1 cellular context compared by ENCODE assay signal in genomic region chr16:4897328-4897727, GRCh38.
TF ChIP-seq lines count a peak whose summit lies in the region.

No MANE protein-coding gene starts in this region.

TF ChIP-seq in H1, 55 proteins besides CTCF, POLR2A, EP300 and RAD21:
- no peak for TF ChIP-seq TBP (IDR thresholded peaks at IDR 0.05; ENCODE audit: low read depth, low read length)
- TF ChIP-seq, protein P1, sequence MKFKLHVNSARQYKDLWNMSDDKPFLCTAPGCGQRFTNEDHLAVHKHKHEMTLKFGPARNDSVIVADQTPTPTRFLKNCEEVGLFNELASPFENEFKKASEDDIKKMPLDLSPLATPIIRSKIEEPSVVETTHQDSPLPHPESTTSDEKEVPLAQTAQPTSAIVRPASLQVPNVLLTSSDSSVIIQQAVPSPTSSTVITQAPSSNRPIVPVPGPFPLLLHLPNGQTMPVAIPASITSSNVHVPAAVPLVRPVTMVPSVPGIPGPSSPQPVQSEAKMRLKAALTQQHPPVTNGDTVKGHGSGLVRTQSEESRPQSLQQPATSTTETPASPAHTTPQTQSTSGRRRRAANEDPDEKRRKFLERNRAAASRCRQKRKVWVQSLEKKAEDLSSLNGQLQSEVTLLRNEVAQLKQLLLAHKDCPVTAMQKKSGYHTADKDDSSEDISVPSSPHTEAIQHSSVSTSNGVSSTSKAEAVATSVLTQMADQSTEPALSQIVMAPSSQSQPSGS (IDR thresholded peaks at IDR 0.05; ENCODE audit: low read length), result no peak
- no peak for TF ChIP-seq JUN (IDR thresholded peaks at IDR 0.05; ENCODE audit: low read depth, low read length)
